ENCODE assay signal across 19 cellular contexts in the genomic region with DNA sequence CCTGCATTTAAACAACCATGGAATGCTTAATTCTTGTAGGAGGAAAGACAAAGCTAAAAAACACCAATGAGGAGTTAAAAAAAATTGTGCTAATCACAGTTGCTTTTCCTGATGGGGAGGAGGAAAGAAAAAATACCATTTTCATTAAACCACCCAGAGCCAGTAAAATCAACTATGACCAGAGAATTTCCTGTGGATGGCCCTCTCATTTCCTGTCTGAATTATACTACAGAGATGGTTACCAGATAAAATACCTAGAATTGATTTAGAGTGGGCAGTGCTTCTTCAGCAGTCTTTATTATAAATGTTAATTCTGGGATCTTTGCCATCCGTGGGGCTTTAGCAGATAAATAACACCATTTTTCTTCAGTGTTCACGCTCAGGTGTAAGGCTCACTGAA. TPM values are rescaled to one million over a fixed set of nuclear protein-coding genes. Genes with fewer than 3 reads are reported as not detected.
DNase-seq lines count a peak whose midpoint lies in the region; ATAC-seq, FAIRE-seq and TF ChIP-seq lines count a peak whose summit lies in the region.
"Had no signal": no experiment of that assay in that cellular context is flagged by ENCODE, and none has a peak within 500 bp of the region (broad histone marks: within the 10 kb centered on the region; RNA-seq: fewer than 3 reads in every experiment).

No MANE protein-coding gene starts in this region.

- CTCF ChIA-PET in endothelial cell of umbilical vein (lab: Charles Lee): interaction anchor here (2.4 kb wide), 1 partner anchor 12 kb away, joined by 11 read pairs; no protein-coding TSS in a partner anchor

- H3K79me2 ChIP-seq in endothelial cell of umbilical vein (ENCODE audit: control insufficient read depth, insufficient read depth, low read length): no peaks in the 10 kb centered on the region

- no peaks in the 10 kb centered on the region for H3K27me3 ChIP-seq in endothelial cell of umbilical vein (ENCODE audit: control insufficient read depth in 2 of 2, insufficient read depth in 2 of 2, low read length in 2 of 2)
- H3K27me3 ChIP-seq: BE2C had no signal

- peak overlapping the region; percentile 45 for H3K9ac ChIP-seq in SK-N-MC (ENCODE audit: insufficient read length)
- no peak overlapping the region for H3K9ac ChIP-seq in endothelial cell of umbilical vein (replicated peaks; ENCODE audit: extremely low read depth, insufficient read depth, low read length)

- intact Hi-C loops in endothelial cell of umbilical vein (cut with micrococcal nuclease): no loop called here

- H3K27ac ChIP-seq in SK-N-MC (peak overlapping the region; percentile 86), endothelial cell of umbilical vein (ENCODE audit: insufficient read depth, low read depth, low read length) (no peak overlapping the region)

- BruUV-seq in endothelial cell of umbilical vein (replicated peaks; lab: Mats Ljungman, UMichigan): no TSS peak

- peaks cover 9% of the 10 kb centered on the region for H3K4me1 ChIP-seq in endothelial cell of umbilical vein (ENCODE audit: control insufficient read depth, extremely low read depth, insufficient read depth, low read length)
- H3K4me1 ChIP-seq: BE2C had no signal

- ATAC-seq in GM21381 (IDR thresholded peaks at IDR 0.05; ENCODE audit: unreplicated experiment) (no peak), GM18868 (IDR thresholded peaks at IDR 0.05; ENCODE audit: unreplicated experiment) (no peak), GM21515 (IDR thresholded peaks at IDR 0.05; ENCODE audit: unreplicated experiment) (no peak)
- ATAC-seq: CD8-positive, alpha-beta T cell had no signal

- DNase-seq in EH (ENCODE audit: low read depth): peak; percentile 0
- DNase-seq in SK-N-MC (ENCODE audit: low read depth, low spot score): no peak
- DNase-seq in endothelial cell of umbilical vein (ENCODE audit: low read depth, low spot score): peak; percentile 10
- DNase-seq in foreskin fibroblast: no peak
- DNase-seq: BE2C; CD8-positive, alpha-beta T cell; COR-L47; DMS153; DMS79 treated with DMSO at 0.1 percent for 48 hours; GOT3; H9; Karpas-422 had no signal

- H3K9me3 ChIP-seq in SK-N-MC (ENCODE audit: low read depth, low read length) (no peaks in the 10 kb centered on the region), endothelial cell of umbilical vein (replicated peaks; ENCODE audit: control insufficient read depth, insufficient read depth, low read length) (no peaks in the 10 kb centered on the region)
- H3K9me3 ChIP-seq: BE2C had no signal

- H3K9me1 ChIP-seq in endothelial cell of umbilical vein (replicated peaks; ENCODE audit: control insufficient read depth, extremely low read depth, insufficient read depth, low read length): no peaks in the 10 kb centered on the region

- H3K4me3 ChIP-seq in SK-N-MC (peak overlapping the region; percentile 61), endothelial cell of umbilical vein (replicated peaks in 1 of 3; ENCODE audit: insufficient read depth in 1 of 3, low read depth in 1 of 3, low read length in 3 of 3) (no peak overlapping the region), foreskin fibroblast (ENCODE audit: low read depth in 1 of 2, low read length in 2 of 2) (no peak overlapping the region)

- dilution Hi-C loops in endothelial cell of umbilical vein (cut with MboI; ENCODE audit: extremely low pct_ligation_motif_present, low sequenced_read_pairs): no loop called here

- H2AFZ ChIP-seq in endothelial cell of umbilical vein (ENCODE audit: low read depth, low read length): no peak overlapping the region

- peak overlapping the region; percentile 51 for H3K4me2 ChIP-seq in endothelial cell of umbilical vein (ENCODE audit: insufficient read depth, low read length)

- peak; percentile 8 for FAIRE-seq in endothelial cell of umbilical vein (lab: Jason Lieb, UNC)
- FAIRE-seq: A204.1, D721Med had no signal

- POLR2A ChIA-PET in endothelial cell of umbilical vein (lab: Charles Lee): no interaction called here

- no peak for TF ChIP-seq POLR2A in endothelial cell of umbilical vein (IDR thresholded peaks at IDR 0.05; ENCODE audit: low read depth, low read length)

- no peaks in the 10 kb centered on the region for H4K20me1 ChIP-seq in endothelial cell of umbilical vein (replicated peaks; ENCODE audit: control insufficient read depth, extremely low read depth, insufficient read depth, low read length)

- TF ChIP-seq CTCF in endothelial cell of umbilical vein (IDR thresholded peaks at IDR 0.05; ENCODE audit: extremely low read depth in 1 of 2, insufficient read depth in 1 of 2, low read depth in 1 of 2, low read length in 2 of 2) (no peak), foreskin fibroblast (IDR thresholded peaks at IDR 0.05; ENCODE audit: low read depth, low read length) (no peak)

- H3K36me3 ChIP-seq in SK-N-MC (ENCODE audit: insufficient read depth, low read length) (no peaks in the 10 kb centered on the region), endothelial cell of umbilical vein (ENCODE audit: control insufficient read depth in 2 of 2, extremely low read depth in 1 of 2, insufficient read depth in 2 of 2, low read length in 2 of 2) (no peaks in the 10 kb centered on the region)
- H3K36me3 ChIP-seq: BE2C had no signal

TF ChIP-seq in endothelial cell of umbilical vein, 7 proteins besides CTCF, POLR2A, EP300 and RAD21:
- peak; percentile 82 for TF ChIP-seq GATA2 (IDR thresholded peaks at IDR 0.05; ENCODE audit: insufficient read depth, insufficient read length, low read depth, low read length)
- TF ChIP-seq JUN (IDR thresholded peaks at IDR 0.05; ENCODE audit: borderline replicate concordance, insufficient read depth, insufficient read length, low read depth): no peak
- no peak for TF ChIP-seq POLR2AphosphoS5 (IDR thresholded peaks at IDR 0.05; ENCODE audit: insufficient read depth, low read depth, low read length)
- TF ChIP-seq FOS (IDR thresholded peaks at IDR 0.05; ENCODE audit: borderline replicate concordance, insufficient read depth, low read length): no peak

RNA-seq across cellular contexts. Expression of gene RETNLB, which starts 38.0 kb away (rescaled TPM):
- total RNA-seq in endothelial cell of umbilical vein: not detected in 2 replicates
- polyA plus RNA-seq in endothelial cell of umbilical vein: not detected in 2 replicates
- polyA plus RNA-seq in endothelial cell of umbilical vein (2011; cell fraction: cytosol; rRNA removed): not detected in 2 replicates
- not detected in 2 replicates for polyA plus RNA-seq in endothelial cell of umbilical vein (2011; cell fraction: nucleus; rRNA removed)
- polyA plus RNA-seq in endothelial cell of umbilical vein (2012): not detected in 2 replicates
- polyA minus RNA-seq in endothelial cell of umbilical vein: not detected in 2 replicates
- not detected for polyA minus RNA-seq in endothelial cell of umbilical vein (2011; cell fraction: cytosol; rRNA and poly(A)+ RNA removed)
- polyA minus RNA-seq in endothelial cell of umbilical vein (2011; cell fraction: nucleus; rRNA and poly(A)+ RNA removed): not detected in 2 replicates
- total RNA-seq: CD8-positive, alpha-beta T cell; H9 had no signal
- polyA plus RNA-seq: AG04450, CD14-positive monocyte had no signal

Comparison
In these comparisons a context has a peak if more than half of its experiments do, and no peak if none do; other contexts are left out.
1. DNase-seq: peak in EH (single experiment) and endothelial cell of umbilical vein (single experiment); none in SK-N-MC (single experiment) and foreskin fibroblast (0 of 2).